26 cellular contexts compared by ENCODE assay signal in genomic region chr12:101609198-101609597, GRCh38. TPM values are rescaled to one million over a fixed set of nuclear protein-coding genes. Genes with fewer than 3 reads are reported as not detected.
"Had no signal": no experiment of that assay in that cellular context is flagged by ENCODE, and none has a peak within 500 bp of the region (broad histone marks: within the 10 kb centered on the region; RNA-seq: fewer than 3 reads in every experiment).

No MANE protein-coding gene starts in this region.

- FAIRE-seq: endothelial cell of umbilical vein, urothelium cell line had no signal

- H3K27ac ChIP-seq: coronary artery, heart right ventricle, neural progenitor cell, parathyroid adenoma, right atrium auricular region had no signal

- H3K4me3 Mint-ChIP-seq: endodermal cell; natural killer cell treated with Interleukin-12 subunit alpha and Interleukin-12 subunit beta and Interleukin-15 and Interleukin-18, amount 100 ng/mL, for 72 hours; neural progenitor cell; stimulated activated effector memory CD8-positive, alpha-beta T cell treated with anti-CD3 and anti-CD28 coated beads, Interleukin-12 subunit alpha, Interleukin-12 subunit beta, amount 100 ng/mL, for 72 hours; stimulated activated naive CD8-positive, alpha-beta T cell treated with anti-CD3 and anti-CD28 coated beads, Interleukin-15, Interleukin-2, amounts not matched to agents 100 ng/mL and 50 ng/mL, for 24 hours had no signal

- H3K36me3 Mint-ChIP-seq: natural killer cell treated with Interleukin-12 subunit alpha and Interleukin-12 subunit beta and Interleukin-15 and Interleukin-18, amount 100 ng/mL, for 72 hours; neural progenitor cell; stimulated activated effector memory CD8-positive, alpha-beta T cell treated with anti-CD3 and anti-CD28 coated beads, Interleukin-12 subunit alpha, Interleukin-12 subunit beta, amount 100 ng/mL, for 72 hours; type B pancreatic cell had no signal

- H3K9me3 ChIP-seq: heart right ventricle, right atrium auricular region had no signal

- H3K27me3 Mint-ChIP-seq: stimulated activated naive CD8-positive, alpha-beta T cell treated with anti-CD3 and anti-CD28 coated beads, Interleukin-15, Interleukin-2, amounts not matched to agents 100 ng/mL and 50 ng/mL, for 24 hours; type B pancreatic cell had no signal

- DNase-seq: caudate nucleus; effector CD4-positive, alpha-beta T cell; endodermal cell; erythroblast; foreskin melanocyte; heart right ventricle; islet precursor cell; mammary epithelial cell; nucleus accumbens; stimulated activated CD4-positive, alpha-beta T cell treated with anti-CD3 and anti-CD28 coated beads, Interleukin-4, amount 100 ng/mL, for 1 hour; stimulated activated CD8-positive, alpha-beta memory T cell treated with anti-CD3 and anti-CD28 coated beads, Interleukin-4, amount 100 ng/mL, for 48 hours had no signal

- H3K4me1 ChIP-seq: heart right ventricle, neural progenitor cell, parathyroid adenoma, right atrium auricular region had no signal

- H3K27ac Mint-ChIP-seq: endodermal cell; natural killer cell treated with Interleukin-12 subunit alpha and Interleukin-12 subunit beta and Interleukin-15 and Interleukin-18, amount 100 ng/mL, for 72 hours; neural progenitor cell; stimulated activated effector memory CD8-positive, alpha-beta T cell treated with anti-CD3 and anti-CD28 coated beads, Interleukin-12 subunit alpha, Interleukin-12 subunit beta, amount 100 ng/mL, for 72 hours; stimulated activated naive CD8-positive, alpha-beta T cell treated with anti-CD3 and anti-CD28 coated beads, Interleukin-15, Interleukin-2, amounts not matched to agents 100 ng/mL and 50 ng/mL, for 24 hours had no signal

- H3K4me3 ChIP-seq: coronary artery, heart right ventricle, neural progenitor cell, right atrium auricular region, smooth muscle cell had no signal

- ATAC-seq: heart right ventricle; natural killer cell treated with Interleukin-12 subunit alpha and Interleukin-12 subunit beta and Interleukin-15 and Interleukin-18, amount 100 ng/mL, for 72 hours; stimulated activated effector memory CD8-positive, alpha-beta T cell treated with anti-CD3 and anti-CD28 coated beads, Interleukin-12 subunit alpha, Interleukin-12 subunit beta, amount 100 ng/mL, for 72 hours had no signal

- H3K4me1 Mint-ChIP-seq: endodermal cell; stimulated activated effector memory CD8-positive, alpha-beta T cell treated with anti-CD3 and anti-CD28 coated beads, Interleukin-12 subunit alpha, Interleukin-12 subunit beta, amount 100 ng/mL, for 72 hours had no signal

- H3K27me3 ChIP-seq: neural progenitor cell, right atrium auricular region had no signal

- H3K36me3 ChIP-seq: heart right ventricle, neural progenitor cell, right atrium auricular region had no signal

- H3K9me3 Mint-ChIP-seq: endodermal cell; natural killer cell treated with Interleukin-12 subunit alpha and Interleukin-12 subunit beta and Interleukin-15 and Interleukin-18, amount 100 ng/mL, for 72 hours; neural progenitor cell; stimulated activated effector memory CD8-positive, alpha-beta T cell treated with anti-CD3 and anti-CD28 coated beads, Interleukin-12 subunit alpha, Interleukin-12 subunit beta, amount 100 ng/mL, for 72 hours; stimulated activated naive CD8-positive, alpha-beta T cell treated with anti-CD3 and anti-CD28 coated beads, Interleukin-15, Interleukin-2, amounts not matched to agents 100 ng/mL and 50 ng/mL, for 24 hours had no signal

RNA-seq across cellular contexts. Expression of gene MYBPC1, which starts 14.4 kb away (rescaled TPM):
- total RNA-seq: dermis microvascular lymphatic vessel endothelial cell; endodermal cell; endothelial cell of umbilical vein; left lobe of liver; mammary epithelial cell; mesenteric fat pad; mononuclear cell; natural killer cell treated with Interleukin-12 subunit alpha and Interleukin-12 subunit beta and Interleukin-15 and Interleukin-18, amount 100 ng/mL, for 72 hours; smooth muscle cell had no signal
- polyA plus RNA-seq: endothelial cell of umbilical vein, mammary epithelial cell, smooth muscle cell had no signal
